ENCODE assay signal across 1 cellular context in the genomic region with DNA sequence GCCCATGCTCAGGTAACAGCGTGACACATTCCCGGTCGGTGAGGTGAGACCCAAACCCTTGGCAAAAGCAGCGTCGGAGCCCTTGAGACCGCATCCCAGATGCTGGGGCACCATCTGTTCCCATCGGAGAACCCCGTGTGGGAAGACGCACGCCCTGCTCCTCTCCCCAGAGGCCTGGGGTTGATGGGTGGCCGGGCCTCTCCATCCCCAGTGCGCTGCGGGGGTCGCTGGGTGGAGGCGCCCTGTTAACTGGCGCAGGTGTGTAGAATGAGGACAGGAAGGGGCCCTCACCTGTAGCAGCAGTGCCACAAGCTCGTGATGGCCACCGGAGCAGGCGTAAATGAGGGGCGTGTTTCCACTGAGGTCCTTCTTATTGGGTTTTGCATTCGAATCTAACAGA.
TF ChIP-seq lines count a peak whose summit lies in the region.

No MANE protein-coding gene starts in this region.

TF ChIP-seq in K562, 482 proteins besides CTCF, POLR2A, EP300 and RAD21:
- TF ChIP-seq, protein P1, sequence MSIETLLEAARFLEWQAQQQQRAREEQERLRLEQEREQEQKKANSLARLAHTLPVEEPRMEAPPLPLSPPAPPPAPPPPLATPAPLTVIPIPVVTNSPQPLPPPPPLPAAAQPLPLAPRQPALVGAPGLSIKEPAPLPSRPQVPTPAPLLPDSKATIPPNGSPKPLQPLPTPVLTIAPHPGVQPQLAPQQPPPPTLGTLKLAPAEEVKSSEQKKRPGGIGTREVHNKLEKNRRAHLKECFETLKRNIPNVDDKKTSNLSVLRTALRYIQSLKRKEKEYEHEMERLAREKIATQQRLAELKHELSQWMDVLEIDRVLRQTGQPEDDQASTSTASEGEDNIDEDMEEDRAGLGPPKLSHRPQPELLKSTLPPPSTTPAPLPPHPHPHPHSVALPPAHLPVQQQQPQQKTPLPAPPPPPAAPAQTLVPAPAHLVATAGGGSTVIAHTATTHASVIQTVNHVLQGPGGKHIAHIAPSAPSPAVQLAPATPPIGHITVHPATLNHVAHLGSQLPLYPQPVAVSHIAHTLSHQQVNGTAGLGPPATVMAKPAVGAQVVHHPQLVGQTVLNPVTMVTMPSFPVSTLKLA (conservative IDR thresholded peaks at IDR 0.05): no peak
- TF ChIP-seq POLR2G (IDR thresholded peaks at IDR 0.05; ENCODE audit: low read depth, low read length): 0 out of 2 replicates have a peak, but pooled peaks have one; percentile 26
- TF ChIP-seq ETV6 (IDR thresholded peaks at IDR 0.05; ENCODE audit: borderline replicate concordance in 1 of 2, low read depth in 2 of 2, low read length in 1 of 2): no peak
- no peak for TF ChIP-seq ETV6 (CRISPR knock-in tag; IDR thresholded peaks at IDR 0.05; ENCODE audit: borderline replicate concordance)
- TF ChIP-seq RBM22 (IDR thresholded peaks at IDR 0.05; ENCODE audit: low read depth, low read length, poor library complexity, severe bottlenecking): peak; percentile 57
- no peak for TF ChIP-seq STAT5A (IDR thresholded peaks at IDR 0.05; ENCODE audit: borderline replicate concordance, low read length)
- TF ChIP-seq ZNF766 (CRISPR knock-in tag; conservative IDR thresholded peaks at IDR 0.05): no peak
- TF ChIP-seq, protein P2, sequence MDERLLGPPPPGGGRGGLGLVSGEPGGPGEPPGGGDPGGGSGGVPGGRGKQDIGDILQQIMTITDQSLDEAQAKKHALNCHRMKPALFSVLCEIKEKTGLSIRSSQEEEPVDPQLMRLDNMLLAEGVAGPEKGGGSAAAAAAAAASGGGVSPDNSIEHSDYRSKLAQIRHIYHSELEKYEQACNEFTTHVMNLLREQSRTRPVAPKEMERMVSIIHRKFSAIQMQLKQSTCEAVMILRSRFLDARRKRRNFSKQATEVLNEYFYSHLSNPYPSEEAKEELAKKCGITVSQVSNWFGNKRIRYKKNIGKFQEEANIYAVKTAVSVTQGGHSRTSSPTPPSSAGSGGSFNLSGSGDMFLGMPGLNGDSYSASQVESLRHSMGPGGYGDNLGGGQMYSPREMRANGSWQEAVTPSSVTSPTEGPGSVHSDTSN (CRISPR knock-in tag; IDR thresholded peaks at IDR 0.05; ENCODE audit: low read depth): no peak
- TF ChIP-seq, protein P2 (tag; conservative IDR thresholded peaks at IDR 0.05; ENCODE audit: low read depth): no peak
- TF ChIP-seq FOXA3 (CRISPR knock-in tag; conservative IDR thresholded peaks at IDR 0.05 in 1 of 2, IDR thresholded peaks at IDR 0.05 in 1 of 2): no peak
- no peak for TF ChIP-seq GTF2E2 (tag; IDR thresholded peaks at IDR 0.05)
- no peak for TF ChIP-seq ZNF561 (CRISPR knock-in tag; conservative IDR thresholded peaks at IDR 0.05)
- TF ChIP-seq CSDE1 (IDR thresholded peaks at IDR 0.05): no peak
